ENCODE assay signal across 24 cellular contexts in the genomic region with DNA sequence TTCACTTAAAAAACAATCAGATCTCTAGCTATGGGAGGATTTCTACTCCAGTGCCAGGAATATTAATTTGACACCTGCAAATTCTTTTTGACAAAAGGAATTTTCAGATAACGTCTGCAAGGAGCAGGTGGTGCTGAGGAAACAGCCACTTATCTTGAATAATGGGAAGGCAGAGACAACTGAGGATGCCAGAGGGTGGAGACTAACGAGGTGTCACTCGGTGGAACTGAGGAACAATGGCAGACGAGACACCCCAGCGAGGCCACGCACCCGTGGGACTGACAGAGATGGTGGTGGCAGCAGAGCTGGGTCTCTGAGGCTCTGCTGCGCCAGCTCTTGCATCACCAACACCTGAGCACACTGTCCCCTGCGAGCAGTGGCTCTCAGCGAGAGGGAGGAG. TPM values are rescaled to one million over a fixed set of nuclear protein-coding genes. Genes with fewer than 3 reads are reported as not detected.
DNase-seq lines count a peak whose midpoint lies in the region; ATAC-seq and TF ChIP-seq lines count a peak whose summit lies in the region.
"Had no signal": no experiment of that assay in that cellular context is flagged by ENCODE, and none has a peak within 500 bp of the region (broad histone marks: within the 10 kb centered on the region; RNA-seq: fewer than 3 reads in every experiment).

No MANE protein-coding gene starts in this region.

- no peaks in the 10 kb centered on the region for H3K27me3 Mint-ChIP-seq in activated T-cell treated with anti-CD3 and anti-CD28 coated beads, Interleukin-2, amount 50 U/mL, for 72 hours (ENCODE audit: low read depth)
- peaks cover 4% of the 10 kb centered on the region for H3K27me3 Mint-ChIP-seq in endothelial cell (ENCODE audit: unreplicated experiment)
- H3K27me3 Mint-ChIP-seq: activated naive CD8-positive, alpha-beta T cell treated with anti-CD3 and anti-CD28 coated beads for 36 hours; naive B cell had no signal

- ATAC-seq in activated T-cell treated with anti-CD3 and anti-CD28 coated beads, Interleukin-2, amount 50 U/mL, for 72 hours (replicated peaks in 1 of 2) = no peak
- no peak for ATAC-seq in stimulated activated effector memory CD8-positive, alpha-beta T cell treated with anti-CD3 and anti-CD28 coated beads, Interleukin-12 subunit alpha, Interleukin-12 subunit beta, amount 100 ng/mL, for 72 hours
- ATAC-seq in HG02571 (IDR thresholded peaks at IDR 0.05; ENCODE audit: unreplicated experiment) = no peak
- ATAC-seq: left lung had no signal

- H3K4me1 Mint-ChIP-seq in activated T-cell treated with anti-CD3 and anti-CD28 coated beads, Interleukin-2, amount 50 U/mL, for 72 hours (ENCODE audit: low read depth) = peaks cover 13% of the 10 kb centered on the region
- no peaks in the 10 kb centered on the region for H3K4me1 Mint-ChIP-seq in endothelial cell (ENCODE audit: unreplicated experiment)
- H3K4me1 Mint-ChIP-seq in stimulated activated effector memory CD8-positive, alpha-beta T cell treated with anti-CD3 and anti-CD28 coated beads, Interleukin-12 subunit alpha, Interleukin-12 subunit beta, amount 100 ng/mL, for 72 hours = peaks cover 6% of the 10 kb centered on the region
- H3K4me1 Mint-ChIP-seq: activated naive CD8-positive, alpha-beta T cell treated with anti-CD3 and anti-CD28 coated beads for 36 hours; immature natural killer cell had no signal

- no peak for TF ChIP-seq CTCF in endothelial cell (IDR thresholded peaks at IDR 0.05; ENCODE audit: unreplicated experiment)

- DNase-seq in activated T-cell treated with anti-CD3 and anti-CD28 coated beads, Interleukin-2, amount 50 U/mL, for 72 hours = no peak
- no peak for DNase-seq in activated T-cell treated with anti-CD3 and anti-CD28 coated beads, Interleukin-2, amount 50 U/mL, for 48 hours
- DNase-seq in NCI-H146 treated with DMSO at 0.1 percent for 48 hours (lab: John Stamatoyannopoulos, UW; ENCODE audit: unreplicated experiment) (peak; percentile 5), endothelial cell (ENCODE audit: low spot score) (no peak), NCI-H2081 (lab: John Stamatoyannopoulos, UW) (no peak)
- no peak for DNase-seq in stimulated activated effector memory CD8-positive, alpha-beta T cell treated with anti-CD3 and anti-CD28 coated beads, Interleukin-12 subunit alpha, Interleukin-12 subunit beta, amount 100 ng/mL, for 72 hours (ENCODE audit: low spot score in 2 of 2)
- DNase-seq: activated CD4-positive, alpha-beta T cell treated with anti-CD3 and anti-CD28 coated beads for 48 hours; activated CD8-positive, alpha-beta memory T cell treated with anti-CD3 and anti-CD28 coated beads, Interleukin-2, amount 50 U/mL, for 4 hours; activated naive CD8-positive, alpha-beta T cell treated with anti-CD3 and anti-CD28 coated beads for 36 hours; cerebellar nuclear complex; DMS79 treated with DMSO at 0.1 percent for 48 hours; hypothalamus; immature natural killer cell; KBM-7; left lung; naive B cell; NCI-H1105 treated with DMSO at 0.1 percent for 48 hours; NCI-H2171; NCI-H524 treated with DMSO at 0.1 percent for 48 hours; occipital lobe; Right ventricle myocardium superior; stimulated activated CD4-positive, alpha-beta T cell treated with anti-CD3 and anti-CD28 coated beads, Interleukin-1b, Interleukin-23, amount 100 ng/mL, for 48 hours had no signal

- H3K9me3 Mint-ChIP-seq in activated T-cell treated with anti-CD3 and anti-CD28 coated beads, Interleukin-2, amount 50 U/mL, for 72 hours = no peaks in the 10 kb centered on the region
- H3K9me3 Mint-ChIP-seq in endothelial cell (ENCODE audit: unreplicated experiment) = no peaks in the 10 kb centered on the region
- no peaks in the 10 kb centered on the region for H3K9me3 Mint-ChIP-seq in stimulated activated effector memory CD8-positive, alpha-beta T cell treated with anti-CD3 and anti-CD28 coated beads, Interleukin-12 subunit alpha, Interleukin-12 subunit beta, amount 100 ng/mL, for 72 hours
- H3K9me3 Mint-ChIP-seq: activated naive CD8-positive, alpha-beta T cell treated with anti-CD3 and anti-CD28 coated beads for 36 hours; activated T-helper 2 cell treated with anti-CD3 and anti-CD28 coated beads, Interferon-gamma antibody, Interleukin-2, Interleukin-4, amounts not matched to agents 10 μg/mL and 5 μg/mL and 100 μg/mL, durations not matched to agents 14 hours and 24 hours and 36 hours; immature natural killer cell; naive B cell had no signal

- peak overlapping the region; percentile 60 for H3K27ac Mint-ChIP-seq in activated T-cell treated with anti-CD3 and anti-CD28 coated beads, Interleukin-2, amount 50 U/mL, for 72 hours
- peak overlapping the region; percentile 4 for H3K27ac Mint-ChIP-seq in endothelial cell (ENCODE audit: unreplicated experiment)
- H3K27ac Mint-ChIP-seq in stimulated activated effector memory CD8-positive, alpha-beta T cell treated with anti-CD3 and anti-CD28 coated beads, Interleukin-12 subunit alpha, Interleukin-12 subunit beta, amount 100 ng/mL, for 72 hours = peak overlapping the region; percentile 75
- H3K27ac Mint-ChIP-seq: activated naive CD8-positive, alpha-beta T cell treated with anti-CD3 and anti-CD28 coated beads for 36 hours; activated T-helper 2 cell treated with anti-CD3 and anti-CD28 coated beads, Interferon-gamma antibody, Interleukin-2, Interleukin-4, amounts not matched to agents 10 μg/mL and 5 μg/mL and 100 μg/mL, durations not matched to agents 14 hours and 24 hours and 36 hours; immature natural killer cell; naive B cell had no signal

- peaks cover 0 to 1% of the 10 kb centered on the region in 2 donors for H3K36me3 Mint-ChIP-seq in activated T-cell treated with anti-CD3 and anti-CD28 coated beads, Interleukin-2, amount 50 U/mL, for 72 hours (ENCODE audit: insufficient read depth in 2 of 2)
- peaks cover 23% of the 10 kb centered on the region for H3K36me3 Mint-ChIP-seq in endothelial cell (ENCODE audit: low read depth, unreplicated experiment)
- H3K36me3 Mint-ChIP-seq in stimulated activated effector memory CD8-positive, alpha-beta T cell treated with anti-CD3 and anti-CD28 coated beads, Interleukin-12 subunit alpha, Interleukin-12 subunit beta, amount 100 ng/mL, for 72 hours = peaks cover 31% of the 10 kb centered on the region

- H3K4me3 Mint-ChIP-seq in activated T-cell treated with anti-CD3 and anti-CD28 coated beads, Interleukin-2, amount 50 U/mL, for 72 hours = no peak overlapping the region
- H3K4me3 Mint-ChIP-seq in endothelial cell (ENCODE audit: unreplicated experiment) = peak overlapping the region; percentile 42
- H3K4me3 Mint-ChIP-seq in stimulated activated effector memory CD8-positive, alpha-beta T cell treated with anti-CD3 and anti-CD28 coated beads, Interleukin-12 subunit alpha, Interleukin-12 subunit beta, amount 100 ng/mL, for 72 hours = no peak overlapping the region
- H3K4me3 Mint-ChIP-seq: activated naive CD8-positive, alpha-beta T cell treated with anti-CD3 and anti-CD28 coated beads for 36 hours; immature natural killer cell; naive B cell had no signal

RNA-seq across cellular contexts. Expression of a gene that starts 42.2 kb away (rescaled TPM):
- total RNA-seq in activated T-cell treated with anti-CD3 and anti-CD28 coated beads, Interleukin-2, amount 50 U/mL, for 72 hours = 10 to 100 TPM; 23.1 to 29.6 TPM
- 35.6 TPM for total RNA-seq in endothelial cell (ENCODE audit: unreplicated experiment)

Comparison
In these comparisons a context has a peak if more than half of its experiments do, and no peak if none do; other contexts are left out.
1. H3K27ac Mint-ChIP-seq: peak in every context shown above with its lines; median percentile 75 in stimulated activated effector memory CD8-positive, alpha-beta T cell treated with anti-CD3 and anti-CD28 coated beads, Interleukin-12 subunit alpha, Interleukin-12 subunit beta, amount 100 ng/mL, for 72 hours; 60 in activated T-cell treated with anti-CD3 and anti-CD28 coated beads, Interleukin-2, amount 50 U/mL, for 72 hours; 4 in endothelial cell.